ENCODE assay signal across 1 cellular context in genomic region chr2:16587629-16588028, GRCh38.
TF ChIP-seq lines count a peak whose summit lies in the region.

No MANE protein-coding gene starts in this region.

TF ChIP-seq in GM23338, 12 proteins besides CTCF, POLR2A, EP300 and RAD21 (continued from another document):
- TF ChIP-seq JUNB (IDR thresholded peaks at IDR 0.05; ENCODE audit: unreplicated experiment) (no peak), EZH2phosphoT487 (IDR thresholded peaks at IDR 0.05; ENCODE audit: unreplicated experiment) (no peak), NANOG (IDR thresholded peaks at IDR 0.05; ENCODE audit: borderline replicate concordance) (no peak), POLR2AphosphoS5 (IDR thresholded peaks at IDR 0.05; ENCODE audit: low read depth) (no peak), STAT1 (IDR thresholded peaks at IDR 0.05; ENCODE audit: unreplicated experiment) (no peak), REST (IDR thresholded peaks at IDR 0.05; ENCODE audit: unreplicated experiment) (no peak), ZNF331 (CRISPR knock-in tag; IDR thresholded peaks at IDR 0.05; ENCODE audit: low read depth) (no peak)
TF ChIP-seq in GM23338: peak in this region for 0.
